8 cellular contexts compared by ENCODE assay signal in genomic region chr5:611731-612486, GRCh38. TPM values are rescaled to one million over a fixed set of nuclear protein-coding genes. Genes with fewer than 3 reads are reported as not detected.
A peak's percentile ranks its signal among the peaks of the same experiment; 100 is the strongest.
DNase-seq lines count a peak whose midpoint lies in the region; TF ChIP-seq lines count a peak whose summit lies in the region.

Gene CEP72, plus strand, starts transcription at chr5:612340. Its CDS starts 22 bp downstream, at chr5:612362.

- H3K9me3 ChIP-seq in ovary (no peaks in the 10 kb centered on the region), thymus (ENCODE audit: control insufficient read depth) (no peaks in the 10 kb centered on the region)

- POLR2A ChIA-PET in HEK293T (lab: Yijun Ruan, JAX) = interaction anchor here (0.8 to 1.3 kb wide), 7 partner anchors 9 to 469 kb away, joined by 3 to 5 read pairs (median 4); no protein-coding TSS in a partner anchor

- TF ChIP-seq EP300 in ovary (IDR thresholded peaks at IDR 0.05) = no peak

- DNase-seq in GM04503 (ENCODE audit: low read depth) (peak; percentile 17), HEK293T (ENCODE audit: extremely low spot score) (peak; percentile 99), NB4 (ENCODE audit: low read depth) (peak; percentile 91), SKM-1 treated with dmso at 0.1 percent for 144 hours (lab: John Stamatoyannopoulos, UW; ENCODE audit: unreplicated experiment) (peak; percentile 73), head of caudate nucleus (peak; percentile 76 to 97 (median 94)), ovary (peak; percentile 87 to 94 (median 93))

- H3K27ac Mint-ChIP-seq in activated naive CD4-positive, alpha-beta T cell treated with anti-CD3 and anti-CD28 coated beads, Interleukin-2, amount 50 U/mL, for 24 hours = peak within 1 kb of the TSS; percentile 89

- H3K36me3 ChIP-seq in ovary (no peaks in the 10 kb centered on the region), thymus (ENCODE audit: control insufficient read depth, insufficient read depth) (peaks cover 4% of the 10 kb centered on the region)

- no peaks in the 10 kb centered on the region for H3K27me3 ChIP-seq in ovary
- no peaks in the 10 kb centered on the region for H3K27me3 ChIP-seq in thymus (ENCODE audit: control insufficient read depth, insufficient read depth)

- TF ChIP-seq CTCF in NB4 (IDR thresholded peaks at IDR 0.05; ENCODE audit: low read depth, low read length) = no peak
- TF ChIP-seq CTCF in ovary (IDR thresholded peaks at IDR 0.05) = no peak

- TF ChIP-seq POLR2A in NB4 (IDR thresholded peaks at IDR 0.05; ENCODE audit: extremely low read depth, insufficient read length) (peak; percentile 89), ovary (IDR thresholded peaks at IDR 0.05) (no peak)

- peaks cover 56% of the 10 kb centered on the region for H3K4me1 Mint-ChIP-seq in activated naive CD4-positive, alpha-beta T cell treated with anti-CD3 and anti-CD28 coated beads, Interleukin-2, amount 50 U/mL, for 24 hours

- H3K27ac ChIP-seq in ovary (peak within 1 kb of the TSS in 1 of 2 donors; percentile 24), thymus (ENCODE audit: low read depth) (no peak within 1 kb of the TSS)

- 0 to 1% (median 0%) methylated on average over 32 to 72 of the region's 72 CpGs for WGBS in ovary, 3 donors
- WGBS in thymus = under 1% methylated on average over 72 of the region's 72 CpGs

- H3K4me3 ChIP-seq in NB4 (ENCODE audit: low read depth, low read length) (peak within 1 kb of the TSS; percentile 96), ovary (peak within 1 kb of the TSS; percentile 67), thymus (ENCODE audit: low read length) (peak within 1 kb of the TSS; percentile 87)

- H3K27me3 Mint-ChIP-seq in activated naive CD4-positive, alpha-beta T cell treated with anti-CD3 and anti-CD28 coated beads, Interleukin-2, amount 50 U/mL, for 24 hours = peaks cover 5% of the 10 kb centered on the region

- CTCF ChIA-PET in HEK293T (lab: Yijun Ruan, JAX) = no interaction called here

- peaks cover 8% of the 10 kb centered on the region for H3K36me3 Mint-ChIP-seq in activated naive CD4-positive, alpha-beta T cell treated with anti-CD3 and anti-CD28 coated beads, Interleukin-2, amount 50 U/mL, for 24 hours

- H3K9me3 Mint-ChIP-seq in activated naive CD4-positive, alpha-beta T cell treated with anti-CD3 and anti-CD28 coated beads, Interleukin-2, amount 50 U/mL, for 24 hours = no peaks in the 10 kb centered on the region

- peak within 1 kb of the TSS; percentile 93 for H3K4me3 Mint-ChIP-seq in activated naive CD4-positive, alpha-beta T cell treated with anti-CD3 and anti-CD28 coated beads, Interleukin-2, amount 50 U/mL, for 24 hours

- peaks cover 6% of the 10 kb centered on the region for H3K4me1 ChIP-seq in ovary (ENCODE audit: insufficient read depth)
- H3K4me1 ChIP-seq in thymus (ENCODE audit: control insufficient read depth, insufficient read depth, low read length) = peaks cover 15% of the 10 kb centered on the region

- intact Hi-C loops in head of caudate nucleus (cut with DNase I) (loop anchor here (10.0 kb wide), 1 partner anchor 53 kb away; no protein-coding TSS in a partner anchor), ovary (cut with DNase I) (no loop called here)

TF ChIP-seq in HEK293T, 16 proteins besides CTCF, POLR2A, EP300 and RAD21:
- TF ChIP-seq FOXA1 (IDR thresholded peaks at IDR 0.05) (no peak), FOXM1 (IDR thresholded peaks at IDR 0.05; ENCODE audit: borderline replicate concordance) (no peak), LEF1 (IDR thresholded peaks at IDR 0.05; ENCODE audit: borderline replicate concordance) (no peak)
TF ChIP-seq in HEK293T: peak in this region for 0.

RNA-seq across cellular contexts. Expression of gene CEP72, which starts in this region (rescaled TPM):
- total RNA-seq in ovary = 10 to 100 TPM in 2 of 7 donors, 1 to 10 TPM in 5; 4.0 to 11.2 (median 7.8) TPM
- polyA plus RNA-seq in ovary = 1 to 10 TPM; 1.6 to 4.9 TPM
- polyA plus RNA-seq in thymus = 5.0 TPM

Comparison
In these comparisons a context has a peak if more than half of its experiments do, and no peak if none do; other contexts are left out.
1. DNase-seq: peak in every context shown above with its lines; median percentile 99 in HEK293T; 94 in head of caudate nucleus; 93 in ovary; 91 in NB4; 73 in SKM-1 treated with dmso at 0.1 percent for 144 hours; 17 in GM04503.